15 cellular contexts compared by ENCODE assay signal in the genomic region with DNA sequence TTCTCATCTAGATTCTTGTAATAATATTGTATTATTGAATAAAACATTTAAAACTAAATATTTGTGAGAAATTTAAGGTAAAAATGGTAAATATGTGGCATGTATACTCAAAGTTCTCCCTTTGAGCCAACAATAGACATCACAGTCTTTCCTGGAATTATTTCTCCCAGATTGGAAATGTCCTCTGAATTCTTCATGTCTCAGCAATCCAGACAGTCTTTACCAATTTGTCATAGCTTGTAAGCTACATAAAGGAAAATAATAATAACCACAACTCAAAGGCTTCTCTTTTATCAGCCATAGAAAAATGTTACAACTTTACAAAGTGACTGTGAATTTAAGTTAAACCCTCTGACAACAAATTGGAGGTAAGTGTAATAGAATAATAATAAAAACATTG.
DNase-seq lines count a peak whose midpoint lies in the region; ATAC-seq, FAIRE-seq and TF ChIP-seq lines count a peak whose summit lies in the region.
"Had no signal": no experiment of that assay in that cellular context is flagged by ENCODE, and none has a peak within 500 bp of the region (broad histone marks: within the 10 kb centered on the region; RNA-seq: fewer than 3 reads in every experiment).

No MANE protein-coding gene starts in this region.

- H3K4me3 ChIP-seq in bronchial epithelial cell (ENCODE audit: low read depth, low read length): no peak overlapping the region

- no peaks in the 10 kb centered on the region for H3K36me3 ChIP-seq in bronchial epithelial cell (ENCODE audit: control insufficient read depth, insufficient read depth, low read length)

- H3K36me3 Mint-ChIP-seq in activated T-helper 17 cell treated with anti-CD3 and anti-CD28 coated beads, Interleukin-2, amount 50 U/mL, for 72 hours (ENCODE audit: low read depth): no peaks in the 10 kb centered on the region
- H3K36me3 Mint-ChIP-seq: CD4-positive, alpha-beta memory T cell had no signal

- DNase-seq in EH (ENCODE audit: low read depth) (peak; percentile 64), LHCN-M2 (ENCODE audit: low read depth) (peak; percentile 8), bronchial epithelial cell (ENCODE audit: low read depth) (peak; percentile 48), iris pigment epithelial cell (ENCODE audit: low read depth) (peak; percentile 6), NCI-H2081 treated with DMSO at 0.1 percent for 48 hours (lab: John Stamatoyannopoulos, UW) (no peak)
- no peak for DNase-seq in activated T-cell treated with anti-CD3 and anti-CD28 coated beads, Interleukin-2, amount 50 U/mL, for 1 hour
- DNase-seq: 8988T; CD4-positive, alpha-beta memory T cell; DMS79; GDM1; HCEC 1CT; HFFc6 had no signal

- peaks cover 8% of the 10 kb centered on the region for H3K9me3 Mint-ChIP-seq in activated T-helper 17 cell treated with anti-CD3 and anti-CD28 coated beads, Interleukin-2, amount 50 U/mL, for 72 hours
- H3K9me3 Mint-ChIP-seq: HFFc6 had no signal

- H3K4me3 Mint-ChIP-seq in activated T-helper 17 cell treated with anti-CD3 and anti-CD28 coated beads, Interleukin-2, amount 50 U/mL, for 72 hours: no peak overlapping the region
- H3K4me3 Mint-ChIP-seq: B cell; CD4-positive, alpha-beta memory T cell; HFFc6 had no signal

- no peak for FAIRE-seq in bronchial epithelial cell (lab: Jason Lieb, UNC)
- FAIRE-seq: GM19239 had no signal

- no peak overlapping the region for H3K27ac Mint-ChIP-seq in activated T-helper 17 cell treated with anti-CD3 and anti-CD28 coated beads, Interleukin-2, amount 50 U/mL, for 72 hours
- H3K27ac Mint-ChIP-seq: B cell; CD4-positive, alpha-beta memory T cell; HFFc6 had no signal

- no peak for TF ChIP-seq CTCF in bronchial epithelial cell (IDR thresholded peaks at IDR 0.05; ENCODE audit: insufficient read depth, low read length, severe bottlenecking)

- H3K4me1 Mint-ChIP-seq in activated T-helper 17 cell treated with anti-CD3 and anti-CD28 coated beads, Interleukin-2, amount 50 U/mL, for 72 hours: no peaks in the 10 kb centered on the region
- H3K4me1 Mint-ChIP-seq: B cell; CD4-positive, alpha-beta memory T cell had no signal

- no peaks in the 10 kb centered on the region for H3K27me3 ChIP-seq in bronchial epithelial cell (ENCODE audit: control insufficient read depth, insufficient read depth, low read length)

- H3K27me3 Mint-ChIP-seq in activated T-helper 17 cell treated with anti-CD3 and anti-CD28 coated beads, Interleukin-2, amount 50 U/mL, for 72 hours: peaks cover 3% of the 10 kb centered on the region

- ATAC-seq in activated T-helper 17 cell treated with anti-CD3 and anti-CD28 coated beads, Interleukin-2, amount 50 U/mL, for 72 hours (replicated peaks): no peak

Comparison
In these comparisons a context has a peak if more than half of its experiments do, and no peak if none do; other contexts are left out.
1. DNase-seq: peak in EH (single experiment), LHCN-M2 (single experiment), bronchial epithelial cell (single experiment) and iris pigment epithelial cell (single experiment); none in activated T-cell treated with anti-CD3 and anti-CD28 coated beads, Interleukin-2, amount 50 U/mL, for 1 hour (single experiment) and NCI-H2081 treated with DMSO at 0.1 percent for 48 hours (single experiment).